ENCODE assay signal across 29 cellular contexts in the genomic region with DNA sequence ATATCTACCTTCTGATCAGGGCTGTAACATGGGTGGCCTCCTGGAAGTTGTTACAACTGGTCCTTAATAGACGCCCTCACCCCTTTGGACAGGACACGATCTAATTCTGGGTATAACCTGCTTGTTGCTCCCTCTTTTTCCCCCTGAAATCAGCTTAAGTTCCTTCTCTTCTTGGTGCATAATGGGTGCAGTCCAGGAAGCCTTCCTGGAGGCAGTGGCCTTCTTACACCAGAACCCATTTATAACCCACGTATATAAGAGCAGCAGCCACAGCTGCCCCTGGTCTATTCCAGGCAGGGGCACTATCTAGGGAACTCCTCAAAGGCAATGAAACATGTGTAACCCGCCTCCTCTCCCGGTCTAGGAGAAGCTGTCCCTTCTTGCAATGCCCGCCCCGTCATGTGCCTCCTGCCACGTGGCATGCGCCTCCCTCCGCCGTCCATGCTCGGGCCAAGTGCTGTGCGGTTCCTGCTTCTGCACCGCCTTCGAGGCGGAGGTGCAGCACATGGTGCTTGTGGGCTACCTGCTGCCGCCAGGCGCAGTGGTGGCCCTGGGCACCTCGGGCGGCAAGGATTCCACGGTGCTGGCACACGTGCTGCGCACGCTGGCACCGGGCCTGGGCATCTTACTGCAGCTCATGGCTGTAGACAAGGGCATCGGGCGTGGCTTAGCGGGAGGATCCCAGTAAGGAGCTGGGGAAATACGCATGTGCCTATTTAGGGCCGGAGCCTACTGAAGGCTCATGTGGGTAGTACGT. TPM values are rescaled to one million over a fixed set of nuclear protein-coding genes. Genes with fewer than 3 reads are reported as not detected.
"Had no signal": no experiment of that assay in that cellular context is flagged by ENCODE, and none has a peak within 500 bp of the region (broad histone marks: within the 10 kb centered on the region; RNA-seq: fewer than 3 reads in every experiment).

No MANE protein-coding gene starts in this region.

- DNase-seq: activated B cell treated with CpG ODN at 0.5 μM for 24 hours; activated CD4-positive, alpha-beta T cell treated with anti-CD3 and anti-CD28 coated beads for 48 hours; activated CD4-positive, alpha-beta T cell treated with anti-CD3 and anti-CD28 coated beads, Interleukin-2, amount 50 U/mL, for 1 hour; activated CD4-positive, alpha-beta T cell treated with anti-CD3 and anti-CD28 coated beads, Interleukin-2, amount 50 U/mL, for 48 hours; activated CD8-positive, alpha-beta memory T cell treated with anti-CD3 and anti-CD28 coated beads for 24 hours; activated CD8-positive, alpha-beta T cell treated with anti-CD3 and anti-CD28 coated beads for 36 hours; activated effector memory CD4-positive, alpha-beta T cell treated with Interleukin-2 at 50 U/mL for 16 hours; activated gamma-delta T cell treated with Interleukin-2 at 50 U/mL for 16 hours; activated naive CD4-positive, alpha-beta T cell treated with anti-CD3 and anti-CD28 coated beads, Interleukin-2, amount 50 U/mL, for 16 hours; activated naive CD4-positive, alpha-beta T cell treated with Interleukin-2 at 50 U/mL for 16 hours; activated T-cell treated with anti-CD3 and anti-CD28 coated beads, Interleukin-2, amount 50 U/mL, for 4 hours; amniotic stem cell; anterior cingulate cortex; brain microvascular endothelial cell; dorsolateral prefrontal cortex; effector memory CD4-positive, alpha-beta T cell; endodermal cell; esophagus squamous epithelium; foreskin fibroblast; T-helper 1 cell; T-helper 17 cell; T1000; WERI-Rb-1 had no signal

- H3K4me3 ChIP-seq: coronary artery, dorsolateral prefrontal cortex, esophagus squamous epithelium had no signal

- ATAC-seq: activated CD4-positive, CD25-positive, alpha-beta regulatory T cell treated with anti-CD3 and anti-CD28 coated beads, Interleukin-2, amount 50 U/mL, for 24 hours; activated CD8-positive, alpha-beta T cell treated with anti-CD3 and anti-CD28 coated beads for 36 hours; activated T-cell treated with anti-CD3 and anti-CD28 coated beads, Interleukin-2, amount 50 U/mL, for 4 hours; activated T-helper 17 cell treated with anti-CD3 and anti-CD28 coated beads, Interleukin-2, amount 50 U/mL, for 72 hours; T-helper 17 cell had no signal

- FAIRE-seq: astrocyte, bronchial epithelial cell, frontal cortex had no signal

- H3K36me3 ChIP-seq: brain microvascular endothelial cell, esophagus squamous epithelium, WERI-Rb-1 had no signal

- H3K9me3 ChIP-seq: esophagus squamous epithelium had no signal

- H3K27ac ChIP-seq: brain microvascular endothelial cell, coronary artery, dorsolateral prefrontal cortex, esophagus squamous epithelium, WERI-Rb-1 had no signal

RNA-seq across cellular contexts. Expression of a gene that starts 31.9 kb away (rescaled TPM):
- total RNA-seq: activated CD8-positive, alpha-beta T cell treated with anti-CD3 and anti-CD28 coated beads for 36 hours; activated T-helper 17 cell treated with anti-CD3 and anti-CD28 coated beads, Interleukin-2, amount 50 U/mL, for 72 hours; astrocyte; bronchial epithelial cell; endodermal cell had no signal

RNA-seq across cellular contexts. Expression of a gene that starts 48.3 kb away (rescaled TPM):
- total RNA-seq: activated CD8-positive, alpha-beta T cell treated with anti-CD3 and anti-CD28 coated beads for 36 hours; activated T-cell treated with anti-CD3 and anti-CD28 coated beads, Interleukin-2, amount 50 U/mL, for 4 hours; activated T-helper 17 cell treated with anti-CD3 and anti-CD28 coated beads, Interleukin-2, amount 50 U/mL, for 72 hours; astrocyte; bronchial epithelial cell; endodermal cell had no signal
